ENCODE assay signal across 8 cellular contexts in the genomic region with DNA sequence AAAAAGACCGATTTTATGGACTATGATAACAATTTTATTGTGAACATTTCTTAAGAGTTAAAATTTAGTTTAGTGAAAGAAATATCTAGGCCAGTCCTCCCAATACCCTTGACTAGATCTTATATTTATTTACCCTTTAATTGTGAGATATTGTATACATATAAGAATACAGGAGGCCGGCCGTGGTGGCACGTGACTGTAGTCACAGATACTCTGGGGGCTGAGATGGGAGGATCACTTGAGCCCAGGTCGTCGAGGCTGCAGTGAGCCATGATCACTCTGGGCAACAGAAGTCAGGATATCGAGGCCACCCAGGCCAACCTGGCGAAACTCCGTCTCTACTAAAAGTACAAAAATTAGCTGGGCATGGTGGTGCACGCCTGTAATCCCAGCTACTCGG. TPM values are rescaled to one million over a fixed set of nuclear protein-coding genes. Genes with fewer than 3 reads are reported as not detected.
DNase-seq lines count a peak whose midpoint lies in the region; ATAC-seq and TF ChIP-seq lines count a peak whose summit lies in the region.

No MANE protein-coding gene starts in this region.

- TF ChIP-seq POLR2A in gastroesophageal sphincter (IDR thresholded peaks at IDR 0.05) (no peak), stomach (IDR thresholded peaks at IDR 0.05) (no peak)

- H3K79me2 ChIP-seq in SU-DHL-6 (ENCODE audit: insufficient read depth, low read length) = peaks cover 40% of the 10 kb centered on the region

- no peaks in the 10 kb centered on the region for H3K9me3 ChIP-seq in SU-DHL-6 (ENCODE audit: insufficient read depth, low read length)
- no peaks in the 10 kb centered on the region for H3K9me3 ChIP-seq in gastroesophageal sphincter
- H3K9me3 ChIP-seq in stomach = no peaks in the 10 kb centered on the region

- H3K9me2 ChIP-seq in SU-DHL-6 (replicated peaks; ENCODE audit: insufficient read depth, low read length) = no peaks in the 10 kb centered on the region

- H2AFZ ChIP-seq in SU-DHL-6 (ENCODE audit: low read depth, low read length, severe bottlenecking) = peak overlapping the region; percentile 94

- H3K9ac ChIP-seq in SU-DHL-6 (ENCODE audit: low read length) = peak overlapping the region; percentile 95

- no peak for TF ChIP-seq EP300 in gastroesophageal sphincter (IDR thresholded peaks at IDR 0.05)
- TF ChIP-seq EP300 in stomach (IDR thresholded peaks at IDR 0.05) = no peak

- peak overlapping the region; percentile 100 for H3K4me3 ChIP-seq in SU-DHL-6 (ENCODE audit: insufficient read depth, low read length, poor library complexity, severe bottlenecking)
- peak overlapping the region; percentile 73 to 94 for H3K4me3 ChIP-seq in gastroesophageal sphincter
- H3K4me3 ChIP-seq in stomach = peak overlapping the region; percentile 70 to 93 (median 82)

- no peak for TF ChIP-seq CTCF in SU-DHL-6 (IDR thresholded peaks at IDR 0.05; ENCODE audit: insufficient read depth, low read length, poor library complexity, severe bottlenecking)
- no peak for TF ChIP-seq CTCF in gastroesophageal sphincter (IDR thresholded peaks at IDR 0.05)
- TF ChIP-seq CTCF in stomach (IDR thresholded peaks at IDR 0.05) = no peak

- H3K27me3 ChIP-seq in SU-DHL-6 (ENCODE audit: low read length) (no peaks in the 10 kb centered on the region), gastroesophageal sphincter (no peaks in the 10 kb centered on the region), stomach (no peaks in the 10 kb centered on the region)

- no peak for ATAC-seq in gastroesophageal sphincter

- WGBS in gastroesophageal sphincter (ENCODE audit: low coverage in 1 of 2), 2 donors = 76 to 77% methylated on average over 6 to 11 of the region's 11 CpGs
- 57 to 69% (median 65%) methylated on average over 11 of the region's 11 CpGs for WGBS in stomach, 5 donors

- H3K36me3 ChIP-seq in SU-DHL-6 (ENCODE audit: low read length) (peaks cover 5% of the 10 kb centered on the region), gastroesophageal sphincter (peaks cover 0 to 18% of the 10 kb centered on the region in 2 donors), stomach (peaks cover 9 to 23% (median 14%) of the 10 kb centered on the region in 4 donors)

- H3K4me1 ChIP-seq in gastroesophageal sphincter (peaks cover 0 to 37% (median 4%) of the 10 kb centered on the region in 3 donors), stomach (peaks cover 18 to 38% (median 32%) of the 10 kb centered on the region in 4 donors)

- peak overlapping the region; percentile 90 for H3K27ac ChIP-seq in SU-DHL-6 (ENCODE audit: low read depth, low read length)
- H3K27ac ChIP-seq in gastroesophageal sphincter = peak overlapping the region in 3 of 4 donors; percentile 80 to 87 (median 87)
- peak overlapping the region in 4 of 5 donors; percentile 85 to 89 (median 87) for H3K27ac ChIP-seq in stomach

- H3K4me2 ChIP-seq in SU-DHL-6 (ENCODE audit: low read depth, low read length, poor library complexity, severe bottlenecking) = peak overlapping the region; percentile 100

- H3F3A ChIP-seq in SU-DHL-6 (ENCODE audit: insufficient read depth) = peaks cover 2% of the 10 kb centered on the region

- H4K20me1 ChIP-seq in SU-DHL-6 (ENCODE audit: low read depth, low read length) = no peaks in the 10 kb centered on the region

- DNase-seq in NK-92 treated with Interleukin-12 subunit alpha and Interleukin-12 subunit beta, amount 100 ng/mL, for 24 hours (lab: John Stamatoyannopoulos, UW) = peak; percentile 18
- no peak for DNase-seq in NK-92 (lab: John Stamatoyannopoulos, UW; ENCODE audit: unreplicated experiment)
- no peak for DNase-seq in stomach
- no peak for DNase-seq in NCI-H1048 (lab: John Stamatoyannopoulos, UW)
- no peak for DNase-seq in midbrain (lab: John Stamatoyannopoulos, UW)
- no peak for DNase-seq in NCI-H446 treated with DMSO at 0.1 percent for 48 hours (lab: John Stamatoyannopoulos, UW)

- intact Hi-C loops in stomach (cut with DNase I; ENCODE audit: low total_unique reads) = no loop called here

RNA-seq across cellular contexts. Expression of a gene that starts 0.8 kb away (rescaled TPM):
- total RNA-seq in gastroesophageal sphincter (10 to 100 TPM; 24.2 to 37.2 (median 32.8) TPM), stomach (10 to 100 TPM in 4 of 5 donors, not detected in 1; 25.2 to 63.8 (median 48.2) TPM)
- 10 to 100 TPM; 12.6 to 21.2 (median 15.0) TPM for polyA plus RNA-seq in stomach

RNA-seq across cellular contexts. Expression of a gene that starts 8.0 kb away (rescaled TPM):
- 10 to 100 TPM in 1 of 4 donors, 1 to 10 TPM in 3; 5.8 to 12.1 (median 6.9) TPM for total RNA-seq in gastroesophageal sphincter
- total RNA-seq in stomach = 10 to 100 TPM in 2 of 5 donors, 1 to 10 TPM in 1, not detected in 2; 1.3 to 13.6 (median 11.7) TPM
- 10 to 100 TPM; 21.4 to 37.4 (median 29.3) TPM for polyA plus RNA-seq in stomach

RNA-seq across cellular contexts. Expression of a gene that starts 14.0 kb away (rescaled TPM):
- total RNA-seq in gastroesophageal sphincter (under 1 TPM; 0.16 to 0.42 (median 0.31) TPM), stomach (10 to 100 TPM in 1 of 5 donors, not detected in 4; 39.3 TPM)
- polyA plus RNA-seq in stomach = 1 to 10 TPM in 1 of 3 donors, under 1 TPM in 2; 0.25 to 4.5 (median 0.31) TPM

RNA-seq across cellular contexts. Expression of a gene that starts 51.1 kb away (rescaled TPM):
- 10 to 100 TPM; 13.3 to 25.5 (median 19.7) TPM for total RNA-seq in gastroesophageal sphincter
- total RNA-seq in stomach = 10 to 100 TPM; 10.3 to 29.2 (median 18.7) TPM
- 10 to 100 TPM; 14.4 to 31.0 (median 28.3) TPM for polyA plus RNA-seq in stomach

RNA-seq across cellular contexts. Expression of a gene that starts 51.5 kb away (rescaled TPM):
- total RNA-seq in gastroesophageal sphincter = 10 to 100 TPM in 3 of 4 donors, 1 to 10 TPM in 1; 7.8 to 20.5 (median 17.8) TPM
- total RNA-seq in stomach = 10 to 100 TPM; 11.0 to 64.2 (median 22.9) TPM
- 10 to 100 TPM; 33.6 to 66.7 (median 53.9) TPM for polyA plus RNA-seq in stomach
